In the genomic region with DNA sequence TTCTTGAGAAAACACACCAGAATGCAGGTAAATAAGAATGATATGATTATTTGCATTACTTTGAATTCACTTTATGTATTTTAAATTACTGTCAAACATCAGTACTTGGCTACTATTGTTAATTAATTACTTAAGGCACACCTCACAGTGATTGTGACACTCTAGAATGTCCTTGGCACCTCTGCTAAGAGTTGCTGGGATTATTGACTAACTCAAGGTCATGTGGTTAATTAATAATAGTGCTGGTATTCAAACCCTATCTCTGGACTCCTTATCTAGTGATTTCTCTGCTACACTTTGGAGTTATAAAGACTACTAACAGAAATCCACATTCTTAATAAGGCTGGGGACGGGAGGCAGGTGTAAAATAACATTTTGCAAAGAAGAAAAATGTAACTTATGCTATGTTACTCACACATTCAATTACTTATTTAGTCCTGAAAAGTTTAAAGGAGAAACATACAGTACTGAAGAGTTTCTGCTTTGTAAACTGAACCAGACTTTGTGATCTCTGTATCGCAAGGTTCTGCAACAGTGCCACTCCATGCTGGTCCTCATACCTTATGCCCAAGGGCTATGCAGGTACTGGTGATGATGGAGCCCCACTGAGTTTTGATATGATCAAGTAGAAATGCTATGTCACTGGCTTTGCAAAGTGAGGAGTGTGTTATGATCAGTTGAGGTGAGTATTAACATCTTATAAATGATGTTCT, we compare ENCODE assay signal across 27 cellular contexts.
"Had no signal": no experiment of that assay in that cellular context is flagged by ENCODE, and none has a peak within 500 bp of the region (broad histone marks: within the 10 kb centered on the region; RNA-seq: fewer than 3 reads in every experiment).

No MANE protein-coding gene starts in this region.

- H2AFZ ChIP-seq: parathyroid adenoma had no signal

- ATAC-seq: heart right ventricle; left cardiac atrium; left ventricle myocardium superior; natural killer cell treated with Interleukin-12 subunit alpha and Interleukin-12 subunit beta and Interleukin-15 and Interleukin-18, amount 100 ng/mL, for 72 hours; right cardiac atrium; stimulated activated naive B cell treated with anti-CD40 and anti-IgM and Interleukin-4, amounts not matched to agents 10 μg/mL and 1 μg/mL and 100 μg/mL, for 72 hours had no signal

- H3K4me1 ChIP-seq: breast epithelium, esophagus squamous epithelium, heart right ventricle, parathyroid adenoma, prostate gland, tibial nerve had no signal

- H3K27ac ChIP-seq: breast epithelium, coronary artery, esophagus squamous epithelium, heart right ventricle, neutrophil, parathyroid adenoma, prostate gland, skin epidermis, thoracic aorta, tibial nerve had no signal

- H3K36me3 ChIP-seq: breast epithelium, esophagus squamous epithelium, heart right ventricle, neutrophil, prostate gland, thoracic aorta, tibial nerve had no signal

- H3K9me3 ChIP-seq: esophagus squamous epithelium, neutrophil, prostate gland, thoracic aorta, tibial nerve had no signal

- H3K9ac ChIP-seq: parathyroid adenoma had no signal

- H3K4me3 ChIP-seq: breast epithelium, coronary artery, esophagus squamous epithelium, heart right ventricle, lung, prostate gland, skin epidermis, thoracic aorta, tibial nerve had no signal

- H3K27me3 ChIP-seq: esophagus squamous epithelium, neutrophil, tibial nerve had no signal

- DNase-seq: dermis blood vessel endothelial cell; effector memory CD4-positive, alpha-beta T cell; erythroblast; esophagus squamous epithelium; foreskin melanocyte; glutamatergic neuron; heart right ventricle; hippocampal formation; immature natural killer cell; left cardiac atrium; left ventricle myocardium superior; mesendoderm; midbrain; right cardiac atrium; stimulated activated CD4-positive, alpha-beta T cell treated with anti-CD3 and anti-CD28 coated beads, Interleukin-15, amount 100 ng/mL, for 24 hours; stimulated activated CD4-positive, alpha-beta T cell treated with anti-CD3 and anti-CD28 coated beads, Interleukin-2, amount 100 ng/mL, for 48 hours; stimulated activated naive B cell treated with anti-CD40 and anti-IgM and Interleukin-4, amounts not matched to agents 10 μg/mL and 1 μg/mL and 100 μg/mL, for 72 hours had no signal
